18 cellular contexts compared by ENCODE assay signal in genomic region chr11:36501236-36501635, GRCh38. TPM values are rescaled to one million over a fixed set of nuclear protein-coding genes. Genes with fewer than 3 reads are reported as not detected.
DNase-seq lines count a peak whose midpoint lies in the region; ATAC-seq, FAIRE-seq and TF ChIP-seq lines count a peak whose summit lies in the region.
"Had no signal": no experiment of that assay in that cellular context is flagged by ENCODE, and none has a peak within 500 bp of the region (broad histone marks: within the 10 kb centered on the region; RNA-seq: fewer than 3 reads in every experiment).

No MANE protein-coding gene starts in this region.

- TF ChIP-seq CTCF in HFFc6 (IDR thresholded peaks at IDR 0.05) (no peak), astrocyte (IDR thresholded peaks at IDR 0.05; ENCODE audit: insufficient read depth, low read depth, low read length) (no peak), keratinocyte (optimal IDR thresholded peaks at IDR 0.05 in 1 of 3, IDR thresholded peaks at IDR 0.05 in 1 of 3, conservative IDR thresholded peaks at IDR 0.05 in 1 of 3; ENCODE audit: extremely low read depth in 1 of 3, insufficient read depth in 2 of 3, low read length in 3 of 3) (no peak)
- TF ChIP-seq CTCF in CD4-positive, alpha-beta T cell (IDR thresholded peaks at IDR 0.05) = no peak

- H3K36me3 Mint-ChIP-seq in HFFc6 (ENCODE audit: low read depth) (peaks cover 13% of the 10 kb centered on the region), astrocyte (ENCODE audit: low read depth, unreplicated experiment) (peaks cover 4% of the 10 kb centered on the region)
- H3K36me3 Mint-ChIP-seq in CD4-positive, alpha-beta T cell (ENCODE audit: low read depth) = peaks cover 90% of the 10 kb centered on the region

- H3K79me2 ChIP-seq in astrocyte (ENCODE audit: insufficient read depth, low read length) = peaks cover 58% of the 10 kb centered on the region
- H3K79me2 ChIP-seq in keratinocyte (ENCODE audit: control insufficient read depth, insufficient read depth, low read length) = peaks cover 54% of the 10 kb centered on the region

- H3K27ac ChIP-seq in astrocyte (ENCODE audit: low read depth, low read length) = peak overlapping the region; percentile 82
- no peak overlapping the region for H3K27ac ChIP-seq in keratinocyte (ENCODE audit: control insufficient read depth, insufficient read depth, low read length)
- H3K27ac ChIP-seq in CD4-positive, alpha-beta T cell (ENCODE audit: low read depth, low read length) = no peak overlapping the region
- H3K27ac ChIP-seq: esophagus muscularis mucosa, PC-9 had no signal

- no peaks in the 10 kb centered on the region for H3K9me3 ChIP-seq in astrocyte (ENCODE audit: insufficient read depth, low read depth, low read length)
- no peaks in the 10 kb centered on the region for H3K9me3 ChIP-seq in keratinocyte (ENCODE audit: control insufficient read depth, low read depth, low read length)
- no peaks in the 10 kb centered on the region for H3K9me3 ChIP-seq in CD4-positive, alpha-beta T cell (ENCODE audit: control insufficient read depth, low read length)
- H3K9me3 ChIP-seq: esophagus muscularis mucosa, left lung had no signal

- no peak for ATAC-seq in activated CD4-positive, CD25-positive, alpha-beta regulatory T cell treated with anti-CD3 and anti-CD28 coated beads, Interleukin-2, amount 50 U/mL, for 24 hours
- ATAC-seq in CD4-positive, alpha-beta T cell (ENCODE audit: poor library complexity) = no peak

- H3K9me3 Mint-ChIP-seq in HFFc6 (no peaks in the 10 kb centered on the region), astrocyte (ENCODE audit: unreplicated experiment) (no peaks in the 10 kb centered on the region)
- H3K9me3 Mint-ChIP-seq in CD4-positive, alpha-beta T cell = no peaks in the 10 kb centered on the region
- H3K9me3 Mint-ChIP-seq: CD14-positive monocyte, H9 had no signal

- H3K4me2 ChIP-seq in astrocyte (ENCODE audit: low read length) = peak overlapping the region; percentile 60
- H3K4me2 ChIP-seq in keratinocyte (ENCODE audit: control insufficient read depth, extremely low read depth, insufficient read depth, low read depth, low read length) = peak overlapping the region; percentile 60
- H3K4me2 ChIP-seq: PC-9 had no signal

- no peaks in the 10 kb centered on the region for H3K9me1 ChIP-seq in keratinocyte (ENCODE audit: control insufficient read depth, extremely low read depth, insufficient read depth, low read length)

- H3K36me3 ChIP-seq in astrocyte (ENCODE audit: insufficient read depth, low read length) (peaks cover 17% of the 10 kb centered on the region), keratinocyte (ENCODE audit: control insufficient read depth in 2 of 2, extremely low read depth in 1 of 2, insufficient read depth in 2 of 2, low read length in 2 of 2) (peaks cover 4 to 10% of the 10 kb centered on the region in 2 experiments)

- FAIRE-seq in astrocyte (lab: Jason Lieb, UNC) = peak; percentile 26
- no peak for FAIRE-seq in keratinocyte (lab: Jason Lieb, UNC)
- FAIRE-seq: colon had no signal

- H3K27ac Mint-ChIP-seq in HFFc6 (peak overlapping the region; percentile 80), astrocyte (ENCODE audit: unreplicated experiment) (peak overlapping the region; percentile 94)
- no peak overlapping the region for H3K27ac Mint-ChIP-seq in CD4-positive, alpha-beta T cell
- H3K27ac Mint-ChIP-seq: H9 had no signal

- H2AFZ ChIP-seq in astrocyte (ENCODE audit: low read depth, low read length) (no peak overlapping the region), keratinocyte (ENCODE audit: control insufficient read depth, low read length) (no peak overlapping the region)
- H2AFZ ChIP-seq: PC-9 had no signal

- CTCF ChIA-PET in CD4-positive, alpha-beta T cell (lab: Charles Lee) = interaction anchor here (1.1 to 2.2 kb wide), 4 partner anchors 8 to 149 kb away, joined by 4 to 8 read pairs (median 5); partner anchors contain the start of gene TRAF6

- no peaks in the 10 kb centered on the region for H3K27me3 ChIP-seq in astrocyte (ENCODE audit: insufficient read depth, low read length)
- no peaks in the 10 kb centered on the region for H3K27me3 ChIP-seq in keratinocyte (ENCODE audit: control insufficient read depth, extremely low read depth, insufficient read depth, low read length)
- no peaks in the 10 kb centered on the region for H3K27me3 ChIP-seq in CD4-positive, alpha-beta T cell (ENCODE audit: control insufficient read depth, insufficient read depth, low read length)
- H3K27me3 ChIP-seq: esophagus muscularis mucosa, left lung had no signal

- peak overlapping the region; percentile 43 for H3K4me3 Mint-ChIP-seq in HFFc6
- no peak overlapping the region for H3K4me3 Mint-ChIP-seq in astrocyte (ENCODE audit: unreplicated experiment)
- H3K4me3 Mint-ChIP-seq in CD4-positive, alpha-beta T cell = no peak overlapping the region
- H3K4me3 Mint-ChIP-seq: CD14-positive monocyte, H9 had no signal

- H3K4me1 ChIP-seq in astrocyte (ENCODE audit: insufficient read depth, low read length) (peaks cover 26% of the 10 kb centered on the region), keratinocyte (ENCODE audit: control insufficient read depth, extremely low read depth, insufficient read depth, low read length) (peaks cover 24% of the 10 kb centered on the region)

- H3K27me3 Mint-ChIP-seq in HFFc6 (ENCODE audit: insufficient read depth) (no peaks in the 10 kb centered on the region; the same call in 1 of the 2 replicates), astrocyte (ENCODE audit: low read depth, unreplicated experiment) (no peaks in the 10 kb centered on the region)
- no peaks in the 10 kb centered on the region for H3K27me3 Mint-ChIP-seq in CD4-positive, alpha-beta T cell

- H3K9ac ChIP-seq in astrocyte (ENCODE audit: low read length) = peak overlapping the region; percentile 6
- no peak overlapping the region for H3K9ac ChIP-seq in keratinocyte (ENCODE audit: control insufficient read depth, extremely low read depth, insufficient read depth, low read length)

- H4K20me1 ChIP-seq in astrocyte (ENCODE audit: insufficient read depth, low read length) (peaks cover 7% of the 10 kb centered on the region), keratinocyte (ENCODE audit: control insufficient read depth, extremely low read depth, insufficient read depth, low read length) (no peaks in the 10 kb centered on the region)

- dilution Hi-C loops in keratinocyte (cut with MboI; ENCODE audit: extremely low pct_ligation_motif_present, low sequenced_read_pairs) = no loop called here

- peaks cover 44% of the 10 kb centered on the region for H3K4me1 Mint-ChIP-seq in HFFc6 (ENCODE audit: low read depth)
- H3K4me1 Mint-ChIP-seq in astrocyte (ENCODE audit: low read depth, unreplicated experiment) = peaks cover 46% of the 10 kb centered on the region
- peaks cover 50% of the 10 kb centered on the region for H3K4me1 Mint-ChIP-seq in CD4-positive, alpha-beta T cell (ENCODE audit: low read depth)
- H3K4me1 Mint-ChIP-seq: H9 had no signal

- DNase-seq in HFFc6 (no peak), astrocyte (ENCODE audit: low read depth) (peak; percentile 25), keratinocyte (ENCODE audit: low read depth, low spot score) (no peak), skeletal muscle cell (ENCODE audit: low read depth) (peak; percentile 8)
- no peak for DNase-seq in stimulated activated CD4-positive, alpha-beta T cell treated with anti-CD3 and anti-CD28 coated beads, Interleukin-2, amount 100 ng/mL, for 24 hours
- no peak for DNase-seq in CD4-positive, alpha-beta T cell
- DNase-seq in activated effector memory CD4-positive, alpha-beta T cell treated with Interleukin-2 at 50 U/mL for 16 hours = no peak
- DNase-seq: activated CD4-positive, CD25-positive, alpha-beta regulatory T cell treated with anti-CD3 and anti-CD28 coated beads, Interleukin-2, amount 50 U/mL, for 72 hours; activated T-cell treated with anti-CD3 and anti-CD28 coated beads, Interleukin-2, amount 50 U/mL, for 1 hour; H9; left lung; NCI-H1694; NCI-H510A treated with DMSO at 0.1 percent for 48 hours; PC-9 had no signal

- POLR2A ChIA-PET in CD4-positive, alpha-beta T cell (lab: Charles Lee) = no interaction called here

- no peak overlapping the region for H3K4me3 ChIP-seq in astrocyte (ENCODE audit: insufficient read depth, low read depth, low read length)
- H3K4me3 ChIP-seq in keratinocyte (ENCODE audit: control insufficient read depth in 2 of 3, extremely low read depth in 1 of 3, insufficient read depth in 2 of 3, low read depth in 1 of 3, low read length in 3 of 3) = no peak overlapping the region
- H3K4me3 ChIP-seq in skeletal muscle cell (ENCODE audit: low read depth, low read length) = no peak overlapping the region
- H3K4me3 ChIP-seq: esophagus muscularis mucosa, left lung, PC-9 had no signal

- intact Hi-C loops in CD4-positive, alpha-beta T cell (cut with DNase I, micrococcal nuclease) = no loop called here

RNA-seq across cellular contexts. Expression of gene TRAF6, which starts 8.8 kb away (rescaled TPM):
- total RNA-seq in HFFc6 (2021; fragmentation: NEBNext Ultra II Directional; extraction: Animal tissue kit (Norgen Biotek cat#: 25700)) = 1 to 10 TPM; 7.9 to 9.5 (median 8.3) TPM
- total RNA-seq in astrocyte = 17.8 and 19.4 TPM in 2 replicates
- 12.6 to 15.1 TPM (median 12.6 TPM) in 3 replicates for polyA plus RNA-seq in keratinocyte
- polyA plus RNA-seq in keratinocyte (2011; ENCODE audit: low read depth) = 3.7 TPM
- polyA plus RNA-seq in keratinocyte (2011; cell fraction: cytosol; rRNA removed) = 6.2 and 11.2 TPM in 2 replicates
- 17.4 and 19.0 TPM in 2 replicates for polyA plus RNA-seq in keratinocyte (2011; cell fraction: nucleus; rRNA removed)
- polyA plus RNA-seq in keratinocyte (2012; ENCODE audit: low replicate concordance) = 8.9 and 9.2 TPM in 2 replicates
- 18.3 to 21.8 TPM (median 20.6 TPM) in 3 replicates for polyA minus RNA-seq in keratinocyte
- 8.8 TPM for polyA minus RNA-seq in keratinocyte (2011; cell fraction: cytosol; rRNA and poly(A)+ RNA removed)
- 14.0 and 23.5 TPM in 2 replicates for polyA minus RNA-seq in keratinocyte (2011; cell fraction: nucleus; rRNA and poly(A)+ RNA removed)
- 10 to 100 TPM; 27.9 to 29.0 TPM for total RNA-seq in CD4-positive, alpha-beta T cell

Comparison
In these comparisons a context has a peak if more than half of its experiments do, and no peak if none do; other contexts are left out.
1. DNase-seq: peak in astrocyte (single experiment) and skeletal muscle cell (single experiment); none in HFFc6 (single experiment), keratinocyte (single experiment), stimulated activated CD4-positive, alpha-beta T cell treated with anti-CD3 and anti-CD28 coated beads, Interleukin-2, amount 100 ng/mL, for 24 hours (0 of 2), CD4-positive, alpha-beta T cell (0 of 10) and activated effector memory CD4-positive, alpha-beta T cell treated with Interleukin-2 at 50 U/mL for 16 hours (single experiment).